ENCODE assay signal across 1 cellular context in the genomic region with DNA sequence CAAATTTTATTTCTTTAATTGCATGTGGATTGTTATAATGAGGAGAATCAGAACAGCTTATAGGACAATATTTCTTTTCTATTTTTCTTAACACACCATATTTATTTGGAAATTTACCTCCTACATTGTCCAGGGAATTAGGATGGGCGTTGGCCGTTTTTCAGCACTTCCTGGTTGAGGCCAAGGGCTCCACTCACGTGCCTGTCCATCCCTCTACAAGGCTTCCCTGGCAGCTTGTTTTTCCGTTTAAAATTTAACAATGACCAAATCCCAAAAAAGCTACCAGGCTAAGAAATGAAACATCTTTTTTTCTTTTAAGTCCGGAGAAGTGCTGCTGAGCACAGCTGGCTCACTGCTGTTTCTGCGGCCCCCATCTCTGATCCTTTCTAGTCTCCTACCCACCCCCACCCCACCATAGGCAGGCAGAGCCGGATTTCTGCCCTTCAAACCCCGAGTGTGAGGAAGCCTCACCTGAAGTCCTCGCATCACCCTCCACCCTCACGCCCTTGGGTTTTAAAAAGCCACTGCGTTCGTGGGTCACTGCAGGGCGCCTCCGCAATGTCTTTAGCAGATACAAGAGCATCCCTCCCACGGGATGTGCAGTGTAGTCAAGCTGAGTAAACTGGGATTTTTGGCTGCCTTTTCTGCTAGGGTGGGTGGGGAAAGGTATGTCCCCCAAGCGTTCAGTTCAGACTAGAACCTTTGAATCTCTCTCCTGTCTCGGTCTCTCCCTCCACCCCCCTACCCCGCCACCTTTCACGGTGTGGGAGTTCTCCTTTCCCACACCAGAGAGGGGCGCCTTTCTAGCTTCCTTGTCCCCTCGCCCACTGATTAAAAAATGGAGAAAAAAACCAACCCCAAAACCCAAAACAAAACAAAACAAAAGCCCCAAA.
TF ChIP-seq lines count a peak whose summit lies in the region.

No MANE protein-coding gene starts in this region.

TF ChIP-seq in HEK293, 187 proteins besides CTCF, POLR2A, EP300 and RAD21 (continued from another document):
- TF ChIP-seq PRDM10 (tag by site-specific recombination; IDR thresholded peaks at IDR 0.05) (peak; percentile 60), YY2 (tag by site-specific recombination; IDR thresholded peaks at IDR 0.05) (no peak), ZNF114 (tag by site-specific recombination; IDR thresholded peaks at IDR 0.05) (no peak), ZNF24 (tag by site-specific recombination; IDR thresholded peaks at IDR 0.05) (no peak), ZNF629 (tag by site-specific recombination; IDR thresholded peaks at IDR 0.05) (0 out of 2 replicates have a peak, but pooled peaks have one; percentile 9), ZFP3 (tag by site-specific recombination; IDR thresholded peaks at IDR 0.05; ENCODE audit: low read depth) (no peak), EGR2 (tag by site-specific recombination; IDR thresholded peaks at IDR 0.05; ENCODE audit: low read depth) (peak; percentile 87), ZSCAN30 (tag by site-specific recombination; IDR thresholded peaks at IDR 0.05) (no peak), KLF7 (tag by site-specific recombination; IDR thresholded peaks at IDR 0.05; ENCODE audit: borderline replicate concordance) (peak; percentile 16; the same call in 1 of the 2 replicates), ZNF501 (tag by site-specific recombination; IDR thresholded peaks at IDR 0.05) (0 out of 2 replicates have a peak, but pooled peaks have one; percentile 27), ZIC2 (tag by site-specific recombination; IDR thresholded peaks at IDR 0.05) (no peak), ZNF654 (tag by site-specific recombination; IDR thresholded peaks at IDR 0.05; ENCODE audit: low read depth) (no peak), MZF1 (tag by site-specific recombination; IDR thresholded peaks at IDR 0.05; ENCODE audit: borderline replicate concordance) (no peak), ZNF624 (tag by site-specific recombination; IDR thresholded peaks at IDR 0.05) (no peak), BCL11B (tag by site-specific recombination; IDR thresholded peaks at IDR 0.05; ENCODE audit: low read depth) (no peak), KLF1 (tag by site-specific recombination; IDR thresholded peaks at IDR 0.05) (0 out of 2 replicates have a peak, but pooled peaks have one; percentile 35), BCL11A (tag by site-specific recombination; IDR thresholded peaks at IDR 0.05; ENCODE audit: low read depth) (no peak), PRDM4 (tag by site-specific recombination; IDR thresholded peaks at IDR 0.05) (peak; percentile 69), ZNF768 (tag by site-specific recombination; IDR thresholded peaks at IDR 0.05) (0 out of 2 replicates have a peak, but pooled peaks have one; percentile 11)
- TF ChIP-seq, protein P1, sequence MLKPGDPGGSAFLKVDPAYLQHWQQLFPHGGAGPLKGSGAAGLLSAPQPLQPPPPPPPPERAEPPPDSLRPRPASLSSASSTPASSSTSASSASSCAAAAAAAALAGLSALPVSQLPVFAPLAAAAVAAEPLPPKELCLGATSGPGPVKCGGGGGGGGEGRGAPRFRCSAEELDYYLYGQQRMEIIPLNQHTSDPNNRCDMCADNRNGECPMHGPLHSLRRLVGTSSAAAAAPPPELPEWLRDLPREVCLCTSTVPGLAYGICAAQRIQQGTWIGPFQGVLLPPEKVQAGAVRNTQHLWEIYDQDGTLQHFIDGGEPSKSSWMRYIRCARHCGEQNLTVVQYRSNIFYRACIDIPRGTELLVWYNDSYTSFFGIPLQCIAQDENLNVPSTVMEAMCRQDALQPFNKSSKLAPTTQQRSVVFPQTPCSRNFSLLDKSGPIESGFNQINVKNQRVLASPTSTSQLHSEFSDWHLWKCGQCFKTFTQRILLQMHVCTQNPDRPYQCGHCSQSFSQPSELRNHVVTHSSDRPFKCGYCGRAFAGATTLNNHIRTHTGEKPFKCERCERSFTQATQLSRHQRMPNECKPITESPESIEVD (tag by site-specific recombination; IDR thresholded peaks at IDR 0.05), result no peak
- TF ChIP-seq, protein P2, sequence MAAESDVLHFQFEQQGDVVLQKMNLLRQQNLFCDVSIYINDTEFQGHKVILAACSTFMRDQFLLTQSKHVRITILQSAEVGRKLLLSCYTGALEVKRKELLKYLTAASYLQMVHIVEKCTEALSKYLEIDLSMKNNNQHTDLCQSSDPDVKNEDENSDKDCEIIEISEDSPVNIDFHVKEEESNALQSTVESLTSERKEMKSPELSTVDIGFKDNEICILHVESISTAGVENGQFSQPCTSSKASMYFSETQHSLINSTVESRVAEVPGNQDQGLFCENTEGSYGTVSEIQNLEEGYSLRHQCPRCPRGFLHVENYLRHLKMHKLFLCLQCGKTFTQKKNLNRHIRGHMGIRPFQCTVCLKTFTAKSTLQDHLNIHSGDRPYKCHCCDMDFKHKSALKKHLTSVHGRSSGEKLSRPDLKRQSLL (tag by site-specific recombination; IDR thresholded peaks at IDR 0.05), result no peak
